ENCODE assay signal across 2 cellular contexts in genomic region chr3:43865376-43865775, GRCh38.
TF ChIP-seq lines count a peak whose summit lies in the region.

No MANE protein-coding gene starts in this region.

TF ChIP-seq in IMR-90, 13 proteins besides CTCF, POLR2A, EP300 and RAD21:
- no peak for TF ChIP-seq MAFK (IDR thresholded peaks at IDR 0.05; ENCODE audit: low read depth, low read length)
- no peak for TF ChIP-seq FOS (IDR thresholded peaks at IDR 0.05; ENCODE audit: low read depth, low read length)
- no peak for TF ChIP-seq NFE2L2 (IDR thresholded peaks at IDR 0.05; ENCODE audit: low read depth, low read length)
- no peak for TF ChIP-seq MXI1 (IDR thresholded peaks at IDR 0.05; ENCODE audit: borderline replicate concordance, low read depth, low read length)
- TF ChIP-seq, protein P1, sequence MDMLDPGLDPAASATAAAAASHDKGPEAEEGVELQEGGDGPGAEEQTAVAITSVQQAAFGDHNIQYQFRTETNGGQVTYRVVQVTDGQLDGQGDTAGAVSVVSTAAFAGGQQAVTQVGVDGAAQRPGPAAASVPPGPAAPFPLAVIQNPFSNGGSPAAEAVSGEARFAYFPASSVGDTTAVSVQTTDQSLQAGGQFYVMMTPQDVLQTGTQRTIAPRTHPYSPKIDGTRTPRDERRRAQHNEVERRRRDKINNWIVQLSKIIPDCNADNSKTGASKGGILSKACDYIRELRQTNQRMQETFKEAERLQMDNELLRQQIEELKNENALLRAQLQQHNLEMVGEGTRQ (IDR thresholded peaks at IDR 0.05; ENCODE audit: low read depth, low read length): no peak
- no peak for TF ChIP-seq ELK1 (IDR thresholded peaks at IDR 0.05; ENCODE audit: borderline replicate concordance, low read depth, low read length)
- TF ChIP-seq MAZ (IDR thresholded peaks at IDR 0.05; ENCODE audit: borderline replicate concordance, low read depth, low read length): no peak
- TF ChIP-seq CEBPB (IDR thresholded peaks at IDR 0.05; ENCODE audit: low read depth, low read length): no peak
- no peak for TF ChIP-seq SMC3 (IDR thresholded peaks at IDR 0.05; ENCODE audit: low read depth, low read length)
- no peak for TF ChIP-seq CHD1 (IDR thresholded peaks at IDR 0.05; ENCODE audit: low read depth, low read length)
- no peak for TF ChIP-seq BHLHE40 (IDR thresholded peaks at IDR 0.05; ENCODE audit: low read depth, low read length)
- no peak for TF ChIP-seq RFX5 (IDR thresholded peaks at IDR 0.05; ENCODE audit: low read depth, low read length)
- no peak for TF ChIP-seq RCOR1 (IDR thresholded peaks at IDR 0.05; ENCODE audit: insufficient replicate concordance, low read length)
TF ChIP-seq in IMR-90: peak in this region for 0.

TF ChIP-seq in H1, 55 proteins besides CTCF, POLR2A, EP300 and RAD21:
- TF ChIP-seq MAFK (IDR thresholded peaks at IDR 0.05; ENCODE audit: low read depth, low read length): no peak
- TF ChIP-seq KDM4A (IDR thresholded peaks at IDR 0.05; ENCODE audit: low read depth, low read length, severe bottlenecking): no peak
- TF ChIP-seq CHD2 (IDR thresholded peaks at IDR 0.05; ENCODE audit: low read length): no peak
- TF ChIP-seq, protein P1 (IDR thresholded peaks at IDR 0.05; ENCODE audit: low read length): no peak
- no peak for TF ChIP-seq RBBP5 (IDR thresholded peaks at IDR 0.05; ENCODE audit: borderline replicate concordance, low read depth, low read length)
- no peak for TF ChIP-seq KDM1A (IDR thresholded peaks at IDR 0.05; ENCODE audit: borderline replicate concordance, low read length)
- no peak for TF ChIP-seq ATF2 (IDR thresholded peaks at IDR 0.05; ENCODE audit: low read length)
